ENCODE assay signal across 8 cellular contexts in the genomic region with DNA sequence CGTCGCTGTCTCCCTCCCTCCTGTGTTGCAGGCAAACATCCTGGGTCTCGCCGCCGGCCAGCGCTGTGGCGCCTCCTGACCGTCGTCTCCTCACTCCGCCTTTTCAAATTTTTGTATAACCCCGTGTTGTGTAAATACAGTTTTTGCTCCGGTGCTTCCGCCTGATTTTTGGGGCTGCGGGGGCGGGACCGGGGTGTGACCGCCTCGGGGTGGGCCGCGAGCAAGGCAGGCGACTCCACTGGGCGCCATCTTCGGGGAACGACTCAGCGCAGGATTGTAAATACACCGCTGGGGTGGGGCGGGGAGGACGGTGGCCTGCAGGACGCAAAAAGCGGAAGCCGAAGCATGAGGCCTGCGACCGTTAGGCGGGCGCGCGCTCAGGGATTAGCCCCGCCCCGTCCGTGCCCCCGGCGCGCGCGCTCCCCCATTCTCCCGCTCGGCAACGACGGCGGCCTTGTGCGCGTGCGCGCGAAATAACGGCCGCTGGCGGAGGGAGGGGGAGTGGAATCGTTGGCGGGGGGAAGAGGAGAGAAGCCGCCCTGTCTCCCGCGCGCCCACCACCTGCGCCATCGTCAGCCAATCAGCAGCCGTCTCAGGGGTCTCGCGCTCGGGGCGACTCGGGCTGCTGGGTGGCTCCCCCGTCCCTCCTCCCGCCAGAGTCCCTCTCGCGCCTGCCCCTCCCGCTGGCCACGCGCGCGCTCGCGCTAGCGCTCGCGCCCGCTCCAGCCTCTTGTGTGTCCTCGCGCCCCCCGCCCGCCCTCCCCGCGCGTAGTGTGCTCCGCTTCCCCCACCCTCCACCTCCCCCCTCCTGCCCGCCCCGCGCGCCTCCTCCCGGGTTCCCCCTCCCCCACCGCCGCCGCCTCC. TPM values are rescaled to one million over a fixed set of nuclear protein-coding genes. Genes with fewer than 3 reads are reported as not detected.
DNase-seq lines count a peak whose midpoint lies in the region; ATAC-seq and TF ChIP-seq lines count a peak whose summit lies in the region.

No MANE protein-coding gene starts in this region.

- WGBS in esophagus, 2 donors, result 0 to 1% methylated on average over 71 to 96 of the region's 103 CpGs

- H3K9ac ChIP-seq in mucosa of stomach (ENCODE audit: low read length), result peak overlapping the region; percentile 96

- H3K9me3 ChIP-seq in esophagus (ENCODE audit: control insufficient read depth in 2 of 2, insufficient read depth in 1 of 2, low read depth in 1 of 2, low read length in 1 of 2) (no peaks in the 10 kb centered on the region), mucosa of stomach (ENCODE audit: control insufficient read depth, low read length) (no peaks in the 10 kb centered on the region)

- peak overlapping the region; percentile 81 for H3K4me3 ChIP-seq in Jurkat, Clone E6-1 (ENCODE audit: low read length)
- peak overlapping the region; percentile 64 to 89 for H3K4me3 ChIP-seq in esophagus (ENCODE audit: low read depth in 1 of 2, low read length in 2 of 2)
- H3K4me3 ChIP-seq in mucosa of stomach (ENCODE audit: low read length), result peak overlapping the region; percentile 67

- H3K27me3 ChIP-seq in esophagus (ENCODE audit: control insufficient read depth in 1 of 2, insufficient read depth in 2 of 2, low read length in 2 of 2) (no peaks in the 10 kb centered on the region), mucosa of stomach (ENCODE audit: control insufficient read depth, insufficient read depth, low read length) (no peaks in the 10 kb centered on the region)

- peak; percentile 97 for DNase-seq in DMS53 (lab: John Stamatoyannopoulos, UW)
- DNase-seq in Jurkat, Clone E6-1 (ENCODE audit: low read depth, low spot score), result peak; percentile 97
- DNase-seq in activated T-cell treated with anti-CD3 and anti-CD28 coated beads, Interleukin-2, amount 50 U/mL, for 48 hours, result peak; percentile 97 to 98
- peak; percentile 96 for DNase-seq in stimulated activated CD8-positive, alpha-beta memory T cell treated with anti-CD3 and anti-CD28 coated beads, Interleukin-4, amount 100 ng/mL, for 4 hours (ENCODE audit: low read depth in 2 of 2, low spot score in 1 of 2)

- peak; percentile 49 for ATAC-seq in GM21619 (IDR thresholded peaks at IDR 0.05; ENCODE audit: unreplicated experiment)

- H3K36me3 ChIP-seq in esophagus (ENCODE audit: control insufficient read depth in 2 of 2, insufficient read depth in 2 of 2, low read length in 1 of 2) (peaks cover 4 to 20% of the 10 kb centered on the region in 2 donors), mucosa of stomach (ENCODE audit: control insufficient read depth, insufficient read depth, low read length) (peaks cover 5% of the 10 kb centered on the region)

- H3K4me1 ChIP-seq in esophagus (ENCODE audit: control insufficient read depth in 2 of 2, insufficient read depth in 2 of 2, low read length in 1 of 2) (peaks cover 3 to 22% of the 10 kb centered on the region in 2 donors), mucosa of stomach (ENCODE audit: control insufficient read depth, insufficient read depth, low read length) (peaks cover 39% of the 10 kb centered on the region)

- peak overlapping the region; percentile 98 for H3K27ac ChIP-seq in esophagus (ENCODE audit: low read depth in 2 of 2, low read length in 1 of 2)

TF ChIP-seq in PFSK-1, 5 proteins besides CTCF, POLR2A, EP300 and RAD21:
- TF ChIP-seq FOXP2 (optimal IDR thresholded peaks at IDR 0.05; ENCODE audit: borderline replicate concordance, extremely low read depth, extremely low read length, insufficient read depth), result no peak
- TF ChIP-seq TAF1 (IDR thresholded peaks at IDR 0.05; ENCODE audit: borderline replicate concordance, insufficient read depth, low read length), result peak; percentile 81
- peak; percentile 47; the same call in 1 of the 2 replicates for TF ChIP-seq SIN3A (IDR thresholded peaks at IDR 0.05; ENCODE audit: borderline replicate concordance, insufficient read depth, low read length)
- TF ChIP-seq POLR2AphosphoS5 (IDR thresholded peaks at IDR 0.05; ENCODE audit: low read depth, low read length), result peak; percentile 81
- TF ChIP-seq, protein P1, sequence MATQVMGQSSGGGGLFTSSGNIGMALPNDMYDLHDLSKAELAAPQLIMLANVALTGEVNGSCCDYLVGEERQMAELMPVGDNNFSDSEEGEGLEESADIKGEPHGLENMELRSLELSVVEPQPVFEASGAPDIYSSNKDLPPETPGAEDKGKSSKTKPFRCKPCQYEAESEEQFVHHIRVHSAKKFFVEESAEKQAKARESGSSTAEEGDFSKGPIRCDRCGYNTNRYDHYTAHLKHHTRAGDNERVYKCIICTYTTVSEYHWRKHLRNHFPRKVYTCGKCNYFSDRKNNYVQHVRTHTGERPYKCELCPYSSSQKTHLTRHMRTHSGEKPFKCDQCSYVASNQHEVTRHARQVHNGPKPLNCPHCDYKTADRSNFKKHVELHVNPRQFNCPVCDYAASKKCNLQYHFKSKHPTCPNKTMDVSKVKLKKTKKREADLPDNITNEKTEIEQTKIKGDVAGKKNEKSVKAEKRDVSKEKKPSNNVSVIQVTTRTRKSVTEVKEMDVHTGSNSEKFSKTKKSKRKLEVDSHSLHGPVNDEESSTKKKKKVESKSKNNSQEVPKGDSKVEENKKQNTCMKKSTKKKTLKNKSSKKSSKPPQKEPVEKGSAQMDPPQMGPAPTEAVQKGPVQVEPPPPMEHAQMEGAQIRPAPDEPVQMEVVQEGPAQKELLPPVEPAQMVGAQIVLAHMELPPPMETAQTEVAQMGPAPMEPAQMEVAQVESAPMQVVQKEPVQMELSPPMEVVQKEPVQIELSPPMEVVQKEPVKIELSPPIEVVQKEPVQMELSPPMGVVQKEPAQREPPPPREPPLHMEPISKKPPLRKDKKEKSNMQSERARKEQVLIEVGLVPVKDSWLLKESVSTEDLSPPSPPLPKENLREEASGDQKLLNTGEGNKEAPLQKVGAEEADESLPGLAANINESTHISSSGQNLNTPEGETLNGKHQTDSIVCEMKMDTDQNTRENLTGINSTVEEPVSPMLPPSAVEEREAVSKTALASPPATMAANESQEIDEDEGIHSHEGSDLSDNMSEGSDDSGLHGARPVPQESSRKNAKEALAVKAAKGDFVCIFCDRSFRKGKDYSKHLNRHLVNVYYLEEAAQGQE (IDR thresholded peaks at IDR 0.05; ENCODE audit: insufficient read depth in 1 of 2, low read depth in 2 of 2, low read length in 2 of 2), result 0 out of 4 replicates have a peak, but pooled peaks have one; percentile 30 to 42

RNA-seq across cellular contexts. Expression of a gene that starts 0.9 kb away (rescaled TPM):
- polyA plus RNA-seq in Jurkat, Clone E6-1 (2012; ENCODE audit: insufficient read depth, insufficient read length), result 1,001 TPM
- polyA plus RNA-seq in PFSK-1 (2012; ENCODE audit: insufficient read length, low read depth), result 369 TPM
- 100 to 1,000 TPM in 1 of 2 donors, 10 to 100 TPM in 1; 95.9 to 111 TPM for polyA plus RNA-seq in esophagus

RNA-seq across cellular contexts. Expression of a gene that starts 6.5 kb away (rescaled TPM):
- 0.85 TPM for polyA plus RNA-seq in Jurkat, Clone E6-1 (2012; ENCODE audit: insufficient read depth, insufficient read length)
- polyA plus RNA-seq in PFSK-1 (2012; ENCODE audit: insufficient read length, low read depth), result 3.5 TPM
- polyA plus RNA-seq in esophagus, result 1 to 10 TPM; 1.1 to 2.1 TPM

RNA-seq across cellular contexts. Expression of a gene that starts 10.5 kb away (rescaled TPM):
- polyA plus RNA-seq in Jurkat, Clone E6-1 (2012; ENCODE audit: insufficient read depth, insufficient read length), result 64.3 TPM
- 26.5 TPM for polyA plus RNA-seq in PFSK-1 (2012; ENCODE audit: insufficient read length, low read depth)
- 10 to 100 TPM; 23.2 to 32.4 TPM for polyA plus RNA-seq in esophagus

RNA-seq across cellular contexts. Expression of a gene that starts 14.8 kb away (rescaled TPM):
- polyA plus RNA-seq in Jurkat, Clone E6-1 (2012; ENCODE audit: insufficient read depth, insufficient read length), result 3.6 TPM
- polyA plus RNA-seq in PFSK-1 (2012; ENCODE audit: insufficient read length, low read depth), result 27.5 TPM
- 10 to 100 TPM; 63.3 to 69.4 TPM for polyA plus RNA-seq in esophagus

RNA-seq across cellular contexts. Expression of a gene that starts 14.9 kb away (rescaled TPM):
- polyA plus RNA-seq in Jurkat, Clone E6-1 (2012; ENCODE audit: insufficient read depth, insufficient read length), result 169 TPM
- 55.1 TPM for polyA plus RNA-seq in PFSK-1 (2012; ENCODE audit: insufficient read length, low read depth)
- 10 to 100 TPM; 43.3 to 57.9 TPM for polyA plus RNA-seq in esophagus

Comparison
In these comparisons a context has a peak if more than half of its experiments do, and no peak if none do; other contexts are left out.
1. Peak in every context shown above with its lines: DNase-seq, ATAC-seq, H3K4me3 ChIP-seq and H3K27ac ChIP-seq.